ENCODE assay signal across 16 cellular contexts in the genomic region with DNA sequence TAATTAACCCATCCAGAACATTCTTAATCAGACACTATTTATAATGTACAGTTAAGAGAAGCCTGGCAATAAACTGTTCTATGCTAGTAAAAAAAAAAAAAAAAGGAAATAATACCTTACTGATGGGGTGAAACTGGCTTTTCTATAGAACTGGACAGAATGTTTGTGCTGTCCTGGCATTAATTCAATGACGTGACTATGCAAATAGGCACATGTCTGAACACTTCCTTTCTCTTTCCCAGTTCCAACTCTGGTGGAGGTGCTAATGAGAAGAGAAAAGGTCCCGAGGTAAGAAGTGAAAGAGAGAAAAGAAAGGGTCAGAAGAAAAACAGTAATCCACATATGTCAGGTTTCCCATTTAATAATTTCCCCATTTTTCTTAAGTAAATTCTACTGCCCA.
"Had no signal": no experiment of that assay in that cellular context is flagged by ENCODE, and none has a peak within 500 bp of the region (broad histone marks: within the 10 kb centered on the region; RNA-seq: fewer than 3 reads in every experiment).

No MANE protein-coding gene starts in this region.

- ATAC-seq: activated CD8-positive, alpha-beta T cell treated with anti-CD3 and anti-CD28 coated beads, Interleukin-2, amount 10 ng/mL, durations not matched to agents 7 days and 5 days; gastrocnemius medialis; heart left ventricle; left cardiac atrium; lower lobe of right lung; sciatic nerve had no signal

- FAIRE-seq: TTC549 had no signal

- DNase-seq: activated B cell treated with CpG ODN at 0.5 μM for 24 hours; activated CD4-positive, alpha-beta T cell treated with anti-CD3 and anti-CD28 coated beads, Interleukin-2, amount 10 ng/mL, durations not matched to agents 24 days and 14 days; activated CD8-positive, alpha-beta memory T cell treated with anti-CD3 and anti-CD28 coated beads, Interleukin-2, amount 50 U/mL, for 4 hours; activated CD8-positive, alpha-beta T cell treated with anti-CD3 and anti-CD28 coated beads, Interleukin-2, amount 10 ng/mL, durations not matched to agents 7 days and 5 days; activated gamma-delta T cell treated with Interleukin-2 at 50 U/mL for 16 hours; activated T-cell treated with anti-CD3 and anti-CD28 coated beads, Interleukin-2, amount 50 U/mL, for 48 hours; amygdala; effector memory CD4-positive, alpha-beta T cell; gastrocnemius medialis; heart left ventricle; left cardiac atrium; lower lobe of right lung; trophoblast cell had no signal

- H3K4me3 ChIP-seq: gastrocnemius medialis, heart left ventricle, lower lobe of right lung, suprapubic skin had no signal

- H3K27me3 ChIP-seq: gastrocnemius medialis, heart left ventricle, suprapubic skin had no signal

- H3K4me1 ChIP-seq: gastrocnemius medialis, heart left ventricle, lower lobe of right lung, suprapubic skin had no signal

- H3K27ac ChIP-seq: gastrocnemius medialis, heart left ventricle, lower lobe of right lung, suprapubic skin had no signal

- H3K36me3 ChIP-seq: gastrocnemius medialis, lower lobe of right lung, suprapubic skin had no signal

- H3K9me3 ChIP-seq: gastrocnemius medialis, lower lobe of right lung, suprapubic skin had no signal
